9 cellular contexts compared by ENCODE assay signal in the genomic region with DNA sequence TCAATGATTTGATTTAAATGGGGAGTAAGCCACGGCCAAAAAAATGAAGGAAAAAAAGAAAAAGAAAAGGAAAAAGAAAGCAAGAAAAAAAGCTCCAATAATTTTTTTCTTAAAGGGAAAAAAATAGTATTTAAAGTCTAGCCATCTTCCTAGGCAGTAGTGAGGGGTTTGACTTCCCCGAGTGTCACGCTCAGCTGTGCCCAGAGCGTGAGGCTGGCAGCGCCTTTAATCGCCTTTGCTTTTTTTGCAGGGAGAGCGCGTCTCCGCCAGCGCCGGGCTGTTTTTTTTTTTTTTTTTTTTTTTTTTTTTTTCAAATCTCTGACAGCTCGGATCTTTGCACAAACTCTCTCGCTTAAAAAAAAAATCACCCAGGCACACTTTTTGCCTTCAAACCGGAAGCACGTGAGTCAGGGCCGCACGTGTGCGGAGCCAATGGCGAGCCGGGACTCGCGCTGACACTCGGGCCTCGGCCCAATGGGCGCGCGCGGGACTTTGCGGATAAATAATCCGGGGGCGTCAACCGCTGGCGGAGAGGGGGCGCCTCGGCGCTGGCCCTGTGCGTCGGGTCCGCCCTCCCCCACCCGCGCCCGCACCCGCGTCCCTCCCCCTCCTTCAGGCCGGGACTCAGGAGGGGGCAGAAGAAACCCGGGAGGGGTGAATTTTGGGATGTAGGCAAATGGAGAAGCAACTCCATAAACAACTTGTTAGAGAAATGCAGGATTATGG. TPM values are rescaled to one million over a fixed set of nuclear protein-coding genes. Genes with fewer than 3 reads are reported as not detected.
DNase-seq lines count a peak whose midpoint lies in the region; TF ChIP-seq lines count a peak whose summit lies in the region.
"Had no signal": no experiment of that assay in that cellular context is flagged by ENCODE, and none has a peak within 500 bp of the region (broad histone marks: within the 10 kb centered on the region; RNA-seq: fewer than 3 reads in every experiment).

TSS of gene EN1 (minus strand) at position 202 of the 726 bp plus-strand sequence. CDS start 481 bp downstream, outside the sequence.

- BruUV-seq in OCI-LY7 (replicated peaks; lab: Mats Ljungman, UMichigan), result no TSS peak

- H3K4me3 Mint-ChIP-seq in neural crest cell, result peak within 1 kb of the TSS; percentile 84

- DNase-seq in COLO829 (ENCODE audit: low spot score), result peak; percentile 75
- DNase-seq in NCI-H1694 treated with DMSO at 0.1 percent for 48 hours (lab: John Stamatoyannopoulos, UW), result peak; percentile 87
- DNase-seq in neural crest cell (ENCODE audit: low read depth, low spot score), result peak; percentile 43
- DNase-seq in GM10266 (ENCODE audit: extremely low spot score), result no peak
- DNase-seq in AG08396 (ENCODE audit: low spot score), result no peak
- no peak for DNase-seq in NCI-H146 treated with DMSO at 0.1 percent for 48 hours (lab: John Stamatoyannopoulos, UW; ENCODE audit: unreplicated experiment)
- no peak for DNase-seq in OCI-LY7 (ENCODE audit: low spot score)

- no peaks in the 10 kb centered on the region for H4K20me1 ChIP-seq in OCI-LY7 (ENCODE audit: insufficient read depth, low read length)

- POLR2A ChIA-PET in OCI-LY7 (lab: Charles Lee), result interaction anchor here (0.8 kb wide), 1 partner anchor 31 kb away, joined by 5 read pairs; no protein-coding TSS in a partner anchor

- H3K36me3 ChIP-seq in ectodermal cell (ENCODE audit: control insufficient read depth, insufficient read depth, low read length) (no peaks in the 10 kb centered on the region), OCI-LY7 (ENCODE audit: insufficient read depth, low read length) (no peaks in the 10 kb centered on the region)

- H3K4me1 Mint-ChIP-seq in neural crest cell, result peaks cover 39% of the 10 kb centered on the region

- H3K9me2 ChIP-seq in OCI-LY7 (ENCODE audit: insufficient read depth, low read length), result no peaks in the 10 kb centered on the region

- no peak for TF ChIP-seq CTCF in neural crest cell (conservative IDR thresholded peaks at IDR 0.05)
- TF ChIP-seq CTCF in GM10266 (IDR thresholded peaks at IDR 0.05; ENCODE audit: control insufficient read depth, insufficient read depth, low read depth, missing control alignments), result no peak
- TF ChIP-seq CTCF in OCI-LY7 (conservative IDR thresholded peaks at IDR 0.05; ENCODE audit: low read length), result no peak

- peaks cover 7% of the 10 kb centered on the region for H3K36me3 Mint-ChIP-seq in neural crest cell (ENCODE audit: low read depth)

- no peak within 1 kb of the TSS for H3K4me2 ChIP-seq in OCI-LY7 (ENCODE audit: low read length)

- H3K4me3 ChIP-seq in ectodermal cell (ENCODE audit: insufficient read depth, low read depth, low read length), result peak within 1 kb of the TSS; percentile 34
- no peak within 1 kb of the TSS for H3K4me3 ChIP-seq in OCI-LY7 (ENCODE audit: low read depth, low read length, poor library complexity, severe bottlenecking)

- no peaks in the 10 kb centered on the region for H3K9me3 Mint-ChIP-seq in neural crest cell

- no peak within 1 kb of the TSS for H2AFZ ChIP-seq in OCI-LY7 (ENCODE audit: low read length)

- CTCF ChIA-PET in OCI-LY7 (lab: Charles Lee; ENCODE audit: unreplicated experiment), result no interaction called here

- no peaks in the 10 kb centered on the region for H3K79me2 ChIP-seq in OCI-LY7 (ENCODE audit: insufficient read depth, low read depth, low read length)

- peaks cover 100% of the 10 kb centered on the region for H3K27me3 ChIP-seq in ectodermal cell (ENCODE audit: control insufficient read depth, insufficient read depth, low read length, poor library complexity, severe bottlenecking)

- 0 to 1% methylated on average over 45 to 46 of the region's 46 CpGs for WGBS in ectodermal cell, 2 experiments

- H3K27ac Mint-ChIP-seq in neural crest cell (ENCODE audit: unreplicated experiment), result peak within 1 kb of the TSS; percentile 71

- H3K27ac ChIP-seq in ectodermal cell (ENCODE audit: insufficient read depth, low read depth, low read length, poor library complexity, severe bottlenecking), result no peak within 1 kb of the TSS
- no peak within 1 kb of the TSS for H3K27ac ChIP-seq in OCI-LY7 (ENCODE audit: low read depth, low read length, poor library complexity, severe bottlenecking)

- peaks cover 28% of the 10 kb centered on the region for H3K4me1 ChIP-seq in ectodermal cell (ENCODE audit: control insufficient read depth, insufficient read depth, low read length)
- H3K4me1 ChIP-seq in OCI-LY7 (ENCODE audit: insufficient read depth, low read length, poor library complexity, severe bottlenecking), result no peaks in the 10 kb centered on the region

- no peaks in the 10 kb centered on the region for H3K9me3 ChIP-seq in ectodermal cell (ENCODE audit: control insufficient read depth, low read length)
- H3K9me3 ChIP-seq in OCI-LY7 (ENCODE audit: low read length), result no peaks in the 10 kb centered on the region

- peaks cover 97% of the 10 kb centered on the region for H3K27me3 Mint-ChIP-seq in neural crest cell (ENCODE audit: low read depth)

- intact Hi-C loops in OCI-LY7 (cut with micrococcal nuclease; ENCODE audit: unreplicated experiment), result no loop called here

RNA-seq across cellular contexts. Expression of gene EN1, which starts in this region (rescaled TPM):
- polyA plus RNA-seq in ectodermal cell (2013, experiment 1 of 4), result 15.6 TPM
- 8.8 TPM for polyA plus RNA-seq in ectodermal cell (2013, experiment 2 of 4)
- 12.8 TPM for polyA plus RNA-seq in ectodermal cell (2013, experiment 3 of 4)
- polyA plus RNA-seq in ectodermal cell (2013, experiment 4 of 4), result 9.6 TPM
- total RNA-seq in neural crest cell, result 12.6 and 13.9 TPM in 2 replicates
- not detected in 2 replicates for total RNA-seq in OCI-LY7 (2014; rRNA removed; shearing (Covaris generic))
- not detected in 2 replicates for total RNA-seq in OCI-LY7 (2022)
- total RNA-seq: bronchial epithelial cell had no signal

Comparison
In these comparisons a context has a peak if more than half of its experiments do, and no peak if none do; other contexts are left out.
1. RNA of gene EN1 (total RNA-seq): 12.6 to 13.9 TPM in neural crest cell; not detected in OCI-LY7; every median in the first group is over 10 times any median in the second.
2. DNase-seq: peak in COLO829 (single experiment), NCI-H1694 treated with DMSO at 0.1 percent for 48 hours (single experiment) and neural crest cell (single experiment); none in GM10266 (single experiment), AG08396 (single experiment), NCI-H146 treated with DMSO at 0.1 percent for 48 hours (single experiment) and OCI-LY7 (single experiment).